In genomic region chr20:61178431-61179080, GRCh38 we compare ENCODE assay signal across 20 cellular contexts.
"Had no signal": no experiment of that assay in that cellular context is flagged by ENCODE, and none has a peak within 500 bp of the region (broad histone marks: within the 10 kb centered on the region; RNA-seq: fewer than 3 reads in every experiment).

No MANE protein-coding gene starts in this region.

- H3K4me3 ChIP-seq: cardiac muscle cell, dorsolateral prefrontal cortex, left lung, tibial nerve had no signal

- H3K9ac ChIP-seq: parathyroid adenoma had no signal

- H3K4me1 Mint-ChIP-seq: activated CD4-positive, alpha-beta T cell treated with anti-CD3 and anti-CD28 coated beads, Interleukin-2, amount 10 ng/mL, durations not matched to agents 7 days and 5 days; activated naive CD8-positive, alpha-beta T cell treated with anti-CD3 and anti-CD28 coated beads, Interleukin-2, amount 10 ng/mL, durations not matched to agents 7 days and 5 days; naive thymus-derived CD4-positive, alpha-beta T cell had no signal

- H3K79me2 ChIP-seq: parathyroid adenoma had no signal

- H3K27ac Mint-ChIP-seq: activated CD4-positive, alpha-beta T cell treated with anti-CD3 and anti-CD28 coated beads, Interleukin-2, amount 10 ng/mL, durations not matched to agents 7 days and 5 days; activated CD8-positive, alpha-beta T cell treated with anti-CD3 and anti-CD28 coated beads, Interleukin-2, amount 10 ng/mL, durations not matched to agents 7 days and 5 days; activated naive CD8-positive, alpha-beta T cell treated with anti-CD3 and anti-CD28 coated beads, Interleukin-2, amount 10 ng/mL, durations not matched to agents 7 days and 5 days; activated T-cell treated with anti-CD3 and anti-CD28 coated beads, Interleukin-2, amount 50 U/mL, for 24 hours; activated T-helper 2 cell treated with anti-CD3 and anti-CD28 coated beads, Interferon-gamma antibody, Interleukin-2, Interleukin-4, amounts not matched to agents 10 μg/mL and 5 μg/mL and 100 μg/mL, durations not matched to agents 14 hours and 24 hours and 36 hours; naive thymus-derived CD4-positive, alpha-beta T cell had no signal

- H3K27me3 ChIP-seq: tibial nerve had no signal

- H3K9me3 ChIP-seq: tibial nerve had no signal

- DNase-seq: activated CD4-positive, alpha-beta T cell treated with anti-CD3 and anti-CD28 coated beads, Interleukin-2, amount 10 ng/mL, durations not matched to agents 7 days and 5 days; activated CD8-positive, alpha-beta T cell treated with anti-CD3 and anti-CD28 coated beads, Interleukin-2, amount 10 ng/mL, durations not matched to agents 7 days and 5 days; activated naive CD4-positive, alpha-beta T cell treated with Interleukin-2 at 50 U/mL for 16 hours; activated naive CD8-positive, alpha-beta T cell treated with anti-CD3 and anti-CD28 coated beads, Interleukin-2, amount 10 ng/mL, durations not matched to agents 7 days and 5 days; activated T-cell treated with anti-CD3 and anti-CD28 coated beads, Interleukin-2, amount 50 U/mL, for 24 hours; amygdala; dorsolateral prefrontal cortex; foreskin keratinocyte; hippocampal formation; left lung; naive thymus-derived CD4-positive, alpha-beta T cell; stimulated activated naive CD8-positive, alpha-beta T cell treated with anti-CD3 and anti-CD28 coated beads, Interleukin-15, Interleukin-2, amounts not matched to agents 100 U/mL and 50 U/mL, for 24 hours; substantia nigra; T-helper 1 cell; T-helper 9 cell had no signal

- H3K4me1 ChIP-seq: left lung, parathyroid adenoma, tibial nerve had no signal

- H3K27ac ChIP-seq: cardiac muscle cell, dorsolateral prefrontal cortex, epithelial cell of prostate, foreskin keratinocyte, left lung, parathyroid adenoma, tibial nerve had no signal

- H3K36me3 ChIP-seq: cardiac muscle cell, left lung, tibial nerve had no signal

- H3K27me3 Mint-ChIP-seq: activated CD4-positive, alpha-beta T cell treated with anti-CD3 and anti-CD28 coated beads, Interleukin-2, amount 10 ng/mL, durations not matched to agents 7 days and 5 days; naive thymus-derived CD4-positive, alpha-beta T cell had no signal

- H3K9me3 Mint-ChIP-seq: activated CD4-positive, alpha-beta T cell treated with anti-CD3 and anti-CD28 coated beads, Interleukin-2, amount 10 ng/mL, durations not matched to agents 7 days and 5 days; activated naive CD8-positive, alpha-beta T cell treated with anti-CD3 and anti-CD28 coated beads, Interleukin-2, amount 10 ng/mL, durations not matched to agents 7 days and 5 days; activated T-cell treated with anti-CD3 and anti-CD28 coated beads, Interleukin-2, amount 50 U/mL, for 24 hours; activated T-helper 2 cell treated with anti-CD3 and anti-CD28 coated beads, Interferon-gamma antibody, Interleukin-2, Interleukin-4, amounts not matched to agents 10 μg/mL and 5 μg/mL and 100 μg/mL, durations not matched to agents 14 hours and 24 hours and 36 hours had no signal

- H2AFZ ChIP-seq: parathyroid adenoma had no signal

- H3K4me3 Mint-ChIP-seq: activated CD4-positive, alpha-beta T cell treated with anti-CD3 and anti-CD28 coated beads, Interleukin-2, amount 10 ng/mL, durations not matched to agents 7 days and 5 days; activated CD8-positive, alpha-beta T cell treated with anti-CD3 and anti-CD28 coated beads, Interleukin-2, amount 10 ng/mL, durations not matched to agents 7 days and 5 days; activated naive CD8-positive, alpha-beta T cell treated with anti-CD3 and anti-CD28 coated beads, Interleukin-2, amount 10 ng/mL, durations not matched to agents 7 days and 5 days; activated T-cell treated with anti-CD3 and anti-CD28 coated beads, Interleukin-2, amount 50 U/mL, for 24 hours; naive thymus-derived CD4-positive, alpha-beta T cell had no signal

- H3K36me3 Mint-ChIP-seq: activated naive CD8-positive, alpha-beta T cell treated with anti-CD3 and anti-CD28 coated beads, Interleukin-2, amount 10 ng/mL, durations not matched to agents 7 days and 5 days; naive thymus-derived CD4-positive, alpha-beta T cell had no signal
